Comparison of ENCODE assay signal across 9 cellular contexts in the genomic region with DNA sequence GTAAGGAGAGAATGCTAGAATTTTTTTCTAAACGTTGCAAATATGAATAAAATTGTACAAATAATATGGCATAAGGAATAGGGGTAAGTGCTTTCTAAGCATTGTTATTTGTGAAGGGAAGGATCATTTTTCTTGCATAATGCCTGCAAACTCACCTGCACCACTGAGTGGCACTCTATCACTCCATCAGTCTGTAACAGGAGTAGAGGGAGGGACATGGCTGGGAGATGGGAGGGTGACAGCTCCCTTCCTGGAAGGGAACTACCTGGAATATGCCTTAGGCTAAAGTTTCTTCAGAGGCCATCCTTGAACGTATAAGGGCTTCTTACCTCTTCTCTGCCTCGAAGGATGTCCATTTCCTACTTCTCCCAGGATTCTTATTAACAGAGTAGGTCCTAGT. TPM values are rescaled to one million over a fixed set of nuclear protein-coding genes. Genes with fewer than 3 reads are reported as not detected.
DNase-seq lines count a peak whose midpoint lies in the region; ATAC-seq, FAIRE-seq and TF ChIP-seq lines count a peak whose summit lies in the region.
"Had no signal": no experiment of that assay in that cellular context is flagged by ENCODE, and none has a peak within 500 bp of the region (broad histone marks: within the 10 kb centered on the region; RNA-seq: fewer than 3 reads in every experiment).

No MANE protein-coding gene starts in this region.

- DNase-seq in ACHN (peak; percentile 43), HTR-8/SVneo (ENCODE audit: insufficient read length, low spot score) (peak; percentile 2), Panc1 (ENCODE audit: low read depth, low spot score) (peak; percentile 8), iris pigment epithelial cell (ENCODE audit: low read depth) (peak; percentile 24)
- DNase-seq in stimulated activated CD4-positive, alpha-beta T cell treated with anti-CD3 and anti-CD28 coated beads, Interleukin-4, amount 100 ng/mL, for 24 hours = no peak

- peak; percentile 16 for FAIRE-seq in HTR-8/SVneo (lab: Jason Lieb, UNC)

- no TSS peak for BruUV-seq in Panc1 (replicated peaks; lab: Mats Ljungman, UMichigan)

- no peak overlapping the region for H3K4me3 ChIP-seq in Panc1 (ENCODE audit: low read depth in 2 of 2, low read length in 2 of 2)
- H3K4me3 ChIP-seq: BLaER1 treated with 17β-estradiol and CSF1 and Interleukin-3, amounts not matched to agents 10 nM and 100 nM had no signal

- CTCF ChIA-PET in Panc1 (lab: Charles Lee) = no interaction called here

- no peaks in the 10 kb centered on the region for H3K4me1 ChIP-seq in Panc1 (ENCODE audit: control insufficient read depth, insufficient read depth, low read length)
- H3K4me1 ChIP-seq: BLaER1 treated with 17β-estradiol and CSF1 and Interleukin-3, amounts not matched to agents 10 nM and 100 nM had no signal

- H3K9me3 ChIP-seq in Panc1 (ENCODE audit: control insufficient read depth, insufficient read depth, low read depth, low read length) = no peaks in the 10 kb centered on the region
- H3K9me3 ChIP-seq: BLaER1 treated with 17β-estradiol and CSF1 and Interleukin-3, amounts not matched to agents 10 nM and 100 nM had no signal

- in situ Hi-C loops in ACHN (cut with HindIII; ENCODE audit: low pct_ligation_motif_present, low pct_unique_long_range_greater_than_20kb, low sequenced_read_pairs) (no loop called here), Panc1 (cut with HindIII; ENCODE audit: low pct_unique_long_range_greater_than_20kb, low sequenced_read_pairs) (no loop called here)

- no peaks in the 10 kb centered on the region for H3K36me3 ChIP-seq in Panc1 (ENCODE audit: control insufficient read depth, insufficient read depth, low read length)
- H3K36me3 ChIP-seq: BLaER1 treated with 17β-estradiol and CSF1 and Interleukin-3, amounts not matched to agents 10 nM and 100 nM had no signal

- peak; percentile 31; the same call in 1 of the 2 replicates for TF ChIP-seq CTCF in Panc1 (IDR thresholded peaks at IDR 0.05)

- H3K27ac ChIP-seq in Panc1 (ENCODE audit: low read length) = no peak overlapping the region
- H3K27ac ChIP-seq: BLaER1 treated with 17β-estradiol and CSF1 and Interleukin-3, amounts not matched to agents 10 nM and 100 nM had no signal

- intact Hi-C loops in Panc1 (cut with micrococcal nuclease; ENCODE audit: unreplicated experiment) = no loop called here

- no peak for ATAC-seq in Panc1
- no peak for ATAC-seq in HG02938 (IDR thresholded peaks at IDR 0.05; ENCODE audit: unreplicated experiment)
- ATAC-seq in HG02852 (IDR thresholded peaks at IDR 0.05; ENCODE audit: unreplicated experiment) = no peak
- no peak for ATAC-seq in HG02610 (IDR thresholded peaks at IDR 0.05; ENCODE audit: unreplicated experiment)

- POLR2A ChIA-PET in Panc1 (lab: Charles Lee) = no interaction called here

- no peaks in the 10 kb centered on the region for H3K27me3 ChIP-seq in Panc1 (ENCODE audit: control insufficient read depth, insufficient read depth, low read length)
- H3K27me3 ChIP-seq: BLaER1 treated with 17β-estradiol and CSF1 and Interleukin-3, amounts not matched to agents 10 nM and 100 nM had no signal

RNA-seq across cellular contexts. Expression of a gene that starts 3.0 kb away (rescaled TPM):
- total RNA-seq in Panc1 (2021; ENCODE audit: unreplicated experiment) = 2.7 TPM
- polyA plus RNA-seq in Panc1 (2012; ENCODE audit: insufficient read length) = 0.69 TPM
